ENCODE assay signal across 21 cellular contexts in genomic region chr11:7569044-7569443, GRCh38.
"Had no signal": no experiment of that assay in that cellular context is flagged by ENCODE, and none has a peak within 500 bp of the region (broad histone marks: within the 10 kb centered on the region; RNA-seq: fewer than 3 reads in every experiment).

No MANE protein-coding gene starts in this region.

- H3K27ac ChIP-seq: PC-9, SK-N-MC had no signal

- H3K36me3 Mint-ChIP-seq: brain had no signal

- DNase-seq: activated CD4-positive, alpha-beta memory T cell treated with anti-CD3 and anti-CD28 coated beads for 36 hours; activated CD4-positive, alpha-beta T cell treated with anti-CD3 and anti-CD28 coated beads, Interleukin-2, amount 10 ng/mL, durations not matched to agents 7 days and 5 days; activated CD4-positive, CD25-positive, alpha-beta regulatory T cell; activated CD8-positive, alpha-beta memory T cell treated with anti-CD3 and anti-CD28 coated beads for 24 hours; activated gamma-delta T cell; activated naive CD4-positive, alpha-beta T cell treated with anti-CD3 and anti-CD28 coated beads for 36 hours; activated T-cell treated with anti-CD3 and anti-CD28 coated beads, Interleukin-2, amount 50 U/mL, for 48 hours; MM.1S; NCI-H1105 treated with DMSO at 0.1 percent for 48 hours; NCI-H1436 treated with DMSO at 0.1 percent for 48 hours; NCI-H187 treated with DMSO at 0.1 percent for 48 hours; NCI-H2081 treated with DMSO at 0.1 percent for 48 hours; NCI-H524; PC-9; T-cell; T-helper 2 cell; T1000 had no signal

- H3K9me3 Mint-ChIP-seq: activated CD4-positive, alpha-beta T cell treated with anti-CD3 and anti-CD28 coated beads, Interleukin-2, amount 10 ng/mL, durations not matched to agents 7 days and 5 days; activated T-helper 17 cell treated with anti-CD3 and anti-CD28 coated beads, Interleukin-2, amount 50 U/mL, for 72 hours had no signal

- H3K4me3 ChIP-seq: PC-9, SK-N-MC had no signal

- H3K4me3 Mint-ChIP-seq: activated CD4-positive, alpha-beta memory T cell treated with anti-CD3 and anti-CD28 coated beads for 36 hours; activated CD4-positive, alpha-beta T cell treated with anti-CD3 and anti-CD28 coated beads, Interleukin-2, amount 10 ng/mL, durations not matched to agents 7 days and 5 days; activated naive CD4-positive, alpha-beta T cell treated with anti-CD3 and anti-CD28 coated beads for 36 hours; activated naive CD8-positive, alpha-beta T cell; activated T-helper 17 cell treated with anti-CD3 and anti-CD28 coated beads, Interleukin-2, amount 50 U/mL, for 72 hours; brain; T-cell had no signal

- H3K27me3 Mint-ChIP-seq: activated naive CD8-positive, alpha-beta T cell; activated T-helper 17 cell treated with anti-CD3 and anti-CD28 coated beads, Interleukin-2, amount 50 U/mL, for 72 hours had no signal

- H3K27ac Mint-ChIP-seq: activated CD4-positive, alpha-beta memory T cell treated with anti-CD3 and anti-CD28 coated beads for 36 hours; activated CD4-positive, alpha-beta T cell treated with anti-CD3 and anti-CD28 coated beads, Interleukin-2, amount 10 ng/mL, durations not matched to agents 7 days and 5 days; activated naive CD4-positive, alpha-beta T cell treated with anti-CD3 and anti-CD28 coated beads for 36 hours; activated naive CD8-positive, alpha-beta T cell; activated T-helper 17 cell treated with anti-CD3 and anti-CD28 coated beads, Interleukin-2, amount 50 U/mL, for 72 hours; T-cell had no signal

- ATAC-seq: activated T-helper 17 cell treated with anti-CD3 and anti-CD28 coated beads, Interleukin-2, amount 50 U/mL, for 72 hours; T-cell had no signal

- H3K4me1 Mint-ChIP-seq: activated CD4-positive, alpha-beta T cell treated with anti-CD3 and anti-CD28 coated beads, Interleukin-2, amount 10 ng/mL, durations not matched to agents 7 days and 5 days; activated T-helper 17 cell treated with anti-CD3 and anti-CD28 coated beads, Interleukin-2, amount 50 U/mL, for 72 hours had no signal

- H3K4me2 ChIP-seq: PC-9 had no signal

- H2AFZ ChIP-seq: PC-9 had no signal
